In genomic region chr4:186307497-186307896, GRCh38 we compare ENCODE assay signal across 17 cellular contexts. TPM values are rescaled to one million over a fixed set of nuclear protein-coding genes. Genes with fewer than 3 reads are reported as not detected.
DNase-seq lines count a peak whose midpoint lies in the region; ATAC-seq and TF ChIP-seq lines count a peak whose summit lies in the region.
"Had no signal": no experiment of that assay in that cellular context is flagged by ENCODE, and none has a peak within 500 bp of the region (broad histone marks: within the 10 kb centered on the region; RNA-seq: fewer than 3 reads in every experiment).

No MANE protein-coding gene starts in this region.

- ATAC-seq in heart left ventricle (peak in 3 of 4 donors; percentile 42 to 67 (median 45)), left cardiac atrium (peak; percentile 38 to 51), sciatic nerve (peak; percentile 78), HG03460 (IDR thresholded peaks at IDR 0.05; ENCODE audit: unreplicated experiment) (no peak)
- ATAC-seq: HCT116 had no signal

- H3K4me1 ChIP-seq in heart left ventricle: peaks cover 0 to 4% (median 0%) of the 10 kb centered on the region in 12 donors
- H3K4me1 ChIP-seq in left ventricle myocardium inferior: peaks cover 11% of the 10 kb centered on the region
- no peaks in the 10 kb centered on the region for H3K4me1 ChIP-seq in vagina

- DNase-seq in heart left ventricle: no peak
- DNase-seq in left ventricle myocardium inferior: no peak
- no peak for DNase-seq in left cardiac atrium
- DNase-seq in sciatic nerve (ENCODE audit: low spot score): no peak
- DNase-seq in NCI-H748 treated with DMSO at 0.1 percent for 48 hours (lab: John Stamatoyannopoulos, UW): no peak
- no peak for DNase-seq in HK-2 (ENCODE audit: unreplicated experiment)
- no peak for DNase-seq in vagina (ENCODE audit: extremely low spot score in 2 of 2)
- DNase-seq: ACHN; CD4-positive, CD25-positive, alpha-beta regulatory T cell; DMS53; EL; IMR-90 had no signal

- 30 to 49% (median 37%) methylated on average over 4 of the region's 4 CpGs for WGBS in heart left ventricle, 4 donors

- H3K27ac ChIP-seq in heart left ventricle (no peak overlapping the region), left ventricle myocardium inferior (replicated peaks) (no peak overlapping the region), vagina (no peak overlapping the region)
- H3K27ac ChIP-seq: BLaER1 treated with 17β-estradiol and CSF1 and Interleukin-3, amounts not matched to agents 10 nM and 100 nM had no signal

- TF ChIP-seq CTCF in heart left ventricle (IDR thresholded peaks at IDR 0.05) (no peak), left ventricle myocardium inferior (IDR thresholded peaks at IDR 0.05; ENCODE audit: borderline replicate concordance) (no peak), vagina (IDR thresholded peaks at IDR 0.05) (no peak)

- no peak for TF ChIP-seq POLR2A in heart left ventricle (IDR thresholded peaks at IDR 0.05)
- no peak for TF ChIP-seq POLR2A in vagina (IDR thresholded peaks at IDR 0.05)

- H3K4me3 ChIP-seq in heart left ventricle: no peak overlapping the region
- H3K4me3 ChIP-seq in left ventricle myocardium inferior: no peak overlapping the region
- no peak overlapping the region for H3K4me3 ChIP-seq in vagina
- H3K4me3 ChIP-seq: BLaER1 treated with 17β-estradiol and CSF1 and Interleukin-3, amounts not matched to agents 10 nM and 100 nM had no signal

- H3K27me3 ChIP-seq in heart left ventricle: peaks cover 0 to 45% (median 4%) of the 10 kb centered on the region in 9 donors
- H3K27me3 ChIP-seq in left ventricle myocardium inferior (ENCODE audit: low read depth): peaks cover 66% of the 10 kb centered on the region
- no peaks in the 10 kb centered on the region for H3K27me3 ChIP-seq in vagina
- H3K27me3 ChIP-seq: BLaER1 treated with 17β-estradiol and CSF1 and Interleukin-3, amounts not matched to agents 10 nM and 100 nM had no signal

- H3K9me3 ChIP-seq in heart left ventricle: no peaks in the 10 kb centered on the region
- no peaks in the 10 kb centered on the region for H3K9me3 ChIP-seq in left ventricle myocardium inferior (replicated peaks)
- H3K9me3 ChIP-seq in vagina: no peaks in the 10 kb centered on the region
- H3K9me3 ChIP-seq: BLaER1 treated with 17β-estradiol and CSF1 and Interleukin-3, amounts not matched to agents 10 nM and 100 nM had no signal

- intact Hi-C loops in heart left ventricle (cut with DNase I): no loop called here
- intact Hi-C loops in left ventricle myocardium inferior (cut with micrococcal nuclease): no loop called here
- intact Hi-C loops in left cardiac atrium (cut with DNase I): no loop called here
- intact Hi-C loops in sciatic nerve (cut with DNase I): loop anchor here (5.0 kb wide), 1 partner anchor 1535 kb away; no protein-coding TSS in a partner anchor
- intact Hi-C loops in vagina (cut with DNase I): no loop called here

- H3K36me3 ChIP-seq in heart left ventricle (no peaks in the 10 kb centered on the region), left ventricle myocardium inferior (no peaks in the 10 kb centered on the region), vagina (no peaks in the 10 kb centered on the region)
- H3K36me3 ChIP-seq: BLaER1 treated with 17β-estradiol and CSF1 and Interleukin-3, amounts not matched to agents 10 nM and 100 nM had no signal

RNA-seq across cellular contexts. Expression of gene F11, which starts 41.5 kb away (rescaled TPM):
- total RNA-seq in heart left ventricle (not detected), left ventricle myocardium inferior (0.30 TPM), left cardiac atrium (not detected), sciatic nerve (not detected), vagina (not detected)
- polyA plus RNA-seq in heart left ventricle: not detected
- total RNA-seq: A172; CD4-positive, CD25-positive, alpha-beta regulatory T cell; HT-29; IMR-90 had no signal
- polyA plus RNA-seq: CD4-positive, CD25-positive, alpha-beta regulatory T cell; IMR-90 had no signal
